In genomic region chr13:20073775-20074174, GRCh38 we compare ENCODE assay signal across 11 cellular contexts.
DNase-seq lines count a peak whose midpoint lies in the region; ATAC-seq lines count a peak whose summit lies in the region.
"Had no signal": no experiment of that assay in that cellular context is flagged by ENCODE, and none has a peak within 500 bp of the region (broad histone marks: within the 10 kb centered on the region; RNA-seq: fewer than 3 reads in every experiment).

No MANE protein-coding gene starts in this region.

- peak; percentile 71 for ATAC-seq in GM18517 (IDR thresholded peaks at IDR 0.05; ENCODE audit: unreplicated experiment)
- ATAC-seq in GM21390 (IDR thresholded peaks at IDR 0.05; ENCODE audit: unreplicated experiment) = peak; percentile 89
- peak; percentile 76 for ATAC-seq in HG03175 (IDR thresholded peaks at IDR 0.05; ENCODE audit: unreplicated experiment)
- ATAC-seq in activated T-helper 17 cell treated with anti-CD3 and anti-CD28 coated beads, Interleukin-2, amount 50 U/mL, for 72 hours (replicated peaks) = no peak
- ATAC-seq: right cardiac atrium had no signal

- H3K4me1 Mint-ChIP-seq in dendritic cell treated with granulocyte-macrophage colony-stimulating factor and Interleukin-4, amounts not matched to agents 40 ng/mL and 50 ng/mL, for 4 days (ENCODE audit: low read depth) = peaks cover 63% of the 10 kb centered on the region
- H3K4me1 Mint-ChIP-seq in activated T-helper 17 cell treated with anti-CD3 and anti-CD28 coated beads, Interleukin-2, amount 50 U/mL, for 72 hours = peaks cover 9% of the 10 kb centered on the region

- no peaks in the 10 kb centered on the region for H3K27me3 Mint-ChIP-seq in dendritic cell treated with granulocyte-macrophage colony-stimulating factor and Interleukin-4, amounts not matched to agents 40 ng/mL and 50 ng/mL, for 4 days
- no peaks in the 10 kb centered on the region for H3K27me3 Mint-ChIP-seq in activated T-helper 17 cell treated with anti-CD3 and anti-CD28 coated beads, Interleukin-2, amount 50 U/mL, for 72 hours

- intact Hi-C loops in dendritic cell treated with granulocyte-macrophage colony-stimulating factor and Interleukin-4, amounts not matched to agents 40 ng/mL and 50 ng/mL, for 4 days (cut with micrococcal nuclease) = no loop called here

- DNase-seq in dermis blood vessel endothelial cell (no peak), NCI-H1694 treated with DMSO at 0.1 percent for 48 hours (lab: John Stamatoyannopoulos, UW) (no peak), dedifferentiated amniotic fluid mesenchymal stem cell (ENCODE audit: extremely low spot score) (no peak)
- DNase-seq: activated effector memory CD4-positive, alpha-beta T cell treated with anti-CD3 and anti-CD28 coated beads, Interleukin-2, amount 50 U/mL, for 16 hours; caudate nucleus had no signal

- H3K36me3 Mint-ChIP-seq in dendritic cell treated with granulocyte-macrophage colony-stimulating factor and Interleukin-4, amounts not matched to agents 40 ng/mL and 50 ng/mL, for 4 days (ENCODE audit: low read depth) = peaks cover 78% of the 10 kb centered on the region
- peaks cover 94% of the 10 kb centered on the region for H3K36me3 Mint-ChIP-seq in activated T-helper 17 cell treated with anti-CD3 and anti-CD28 coated beads, Interleukin-2, amount 50 U/mL, for 72 hours (ENCODE audit: low read depth)

- H3K4me3 Mint-ChIP-seq in dendritic cell treated with granulocyte-macrophage colony-stimulating factor and Interleukin-4, amounts not matched to agents 40 ng/mL and 50 ng/mL, for 4 days = peak overlapping the region; percentile 32
- no peak overlapping the region for H3K4me3 Mint-ChIP-seq in activated T-helper 17 cell treated with anti-CD3 and anti-CD28 coated beads, Interleukin-2, amount 50 U/mL, for 72 hours

- H3K9me3 Mint-ChIP-seq in dendritic cell treated with granulocyte-macrophage colony-stimulating factor and Interleukin-4, amounts not matched to agents 40 ng/mL and 50 ng/mL, for 4 days = no peaks in the 10 kb centered on the region
- H3K9me3 Mint-ChIP-seq in activated T-helper 17 cell treated with anti-CD3 and anti-CD28 coated beads, Interleukin-2, amount 50 U/mL, for 72 hours = no peaks in the 10 kb centered on the region

- H3K27ac Mint-ChIP-seq in dendritic cell treated with granulocyte-macrophage colony-stimulating factor and Interleukin-4, amounts not matched to agents 40 ng/mL and 50 ng/mL, for 4 days = peak overlapping the region; percentile 80
- no peak overlapping the region for H3K27ac Mint-ChIP-seq in activated T-helper 17 cell treated with anti-CD3 and anti-CD28 coated beads, Interleukin-2, amount 50 U/mL, for 72 hours
